25 cellular contexts compared by ENCODE assay signal in genomic region chr7:127638197-127638596, GRCh38. TPM values are rescaled to one million over a fixed set of nuclear protein-coding genes. Genes with fewer than 3 reads are reported as not detected.
"Had no signal": no experiment of that assay in that cellular context is flagged by ENCODE, and none has a peak within 500 bp of the region (broad histone marks: within the 10 kb centered on the region; RNA-seq: fewer than 3 reads in every experiment).

No MANE protein-coding gene starts in this region.

- H3K4me3 ChIP-seq: ascending aorta, cardiac muscle cell, SJCRH30, SK-N-MC had no signal

- DNase-seq: activated CD4-positive, alpha-beta T cell treated with anti-CD3 and anti-CD28 coated beads for 36 hours; activated CD4-positive, alpha-beta T cell treated with anti-CD3 and anti-CD28 coated beads, Interleukin-2, amount 10 ng/mL, durations not matched to agents 7 days and 5 days; activated CD4-positive, alpha-beta T cell treated with anti-CD3 and anti-CD28 coated beads, Interleukin-2, amount 50 U/mL, for 48 hours; activated CD8-positive, alpha-beta T cell treated with anti-CD3 and anti-CD28 coated beads, Interleukin-2, amount 10 ng/mL, durations not matched to agents 7 days and 5 days; activated gamma-delta T cell; activated naive CD4-positive, alpha-beta T cell treated with Interleukin-2 at 50 U/mL for 16 hours; activated naive CD8-positive, alpha-beta T cell treated with anti-CD3 and anti-CD28 coated beads, Interleukin-2, amount 10 ng/mL, durations not matched to agents 7 days and 5 days; activated T-cell treated with anti-CD3 and anti-CD28 coated beads, Interleukin-2, amount 50 U/mL, for 24 hours; amygdala; Kasumi-1; KG1; MM.1S; MV-4-11; NCI-H1092; NCI-H1436 treated with DMSO at 0.1 percent for 48 hours; NCI-H1694 treated with DMSO at 0.1 percent for 48 hours; NCI-H2029; NCI-H345; NCI-H524 treated with DMSO at 0.1 percent for 48 hours; SHP77; SJCRH30 had no signal

RNA-seq across cellular contexts. Expression of gene PAX4, which starts 20.3 kb away (rescaled TPM):
- polyA plus RNA-seq: adipose tissue, cardiac muscle cell had no signal
